ENCODE assay signal across 9 cellular contexts in the genomic region with DNA sequence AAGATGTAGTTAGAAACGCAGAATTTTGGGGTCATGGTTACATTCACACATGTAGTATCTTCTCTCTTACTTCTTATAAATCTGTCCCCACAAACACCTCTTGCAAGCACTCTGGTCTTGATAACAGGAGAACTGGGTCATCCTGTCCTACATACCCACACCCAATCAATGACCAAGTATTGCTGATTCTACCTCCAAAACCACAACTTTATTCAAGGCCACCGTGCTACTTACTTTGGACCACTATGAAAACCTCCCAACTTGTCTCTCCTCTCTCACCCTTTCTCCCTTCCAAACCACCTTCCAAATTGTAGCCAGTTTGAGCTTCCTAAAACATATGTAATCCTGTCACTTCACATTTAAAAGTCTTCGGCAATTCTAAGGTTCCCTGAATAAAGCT. TPM values are rescaled to one million over a fixed set of nuclear protein-coding genes. Genes with fewer than 3 reads are reported as not detected.
"Had no signal": no experiment of that assay in that cellular context is flagged by ENCODE, and none has a peak within 500 bp of the region (broad histone marks: within the 10 kb centered on the region; RNA-seq: fewer than 3 reads in every experiment).

No MANE protein-coding gene starts in this region.

- DNase-seq: GM23248, GOT3, H7, HFFc6, IMR-90 had no signal

- H3K4me3 ChIP-seq: GM23248, HAP-1 had no signal

- H3K36me3 ChIP-seq: HAP-1 had no signal

- H3K9me3 ChIP-seq: HAP-1 had no signal

- H3K27ac ChIP-seq: GM23248, HL-60 had no signal

- H2AFZ ChIP-seq: GM23248 had no signal

RNA-seq across cellular contexts. Expression of gene SERPINA11, which starts 5.4 kb away (rescaled TPM):
- total RNA-seq: GM23248, H4, HFFc6, HT1080, IMR-90 had no signal

RNA-seq across cellular contexts. Expression of gene SERPINA9, which starts 28.8 kb away (rescaled TPM):
- total RNA-seq: GM23248, H4, H7, HFFc6, HT1080 had no signal

RNA-seq across cellular contexts. Expression of gene SERPINA1, which starts 58.8 kb away (rescaled TPM):
- total RNA-seq: H7 had no signal
